21 cellular contexts compared by ENCODE assay signal in genomic region chr21:40556442-40556968, GRCh38.
"Had no signal": no experiment of that assay in that cellular context is flagged by ENCODE, and none has a peak within 500 bp of the region (broad histone marks: within the 10 kb centered on the region; RNA-seq: fewer than 3 reads in every experiment).

No MANE protein-coding gene starts in this region.

- H3K9me3 ChIP-seq: Peyer's patch had no signal

- H3K4me3 ChIP-seq: Peyer's patch had no signal

- H3K27ac ChIP-seq: Peyer's patch had no signal

- H3K4me1 ChIP-seq: Peyer's patch had no signal

- H3K36me3 ChIP-seq: Peyer's patch had no signal

- H3K27me3 ChIP-seq: Peyer's patch had no signal

- ATAC-seq: activated CD4-positive, CD25-positive, alpha-beta regulatory T cell treated with anti-CD3 and anti-CD28 coated beads, Interleukin-2, amount 50 U/mL, for 24 hours; activated CD8-positive, alpha-beta T cell treated with anti-CD3 and anti-CD28 coated beads, Interleukin-2, amount 10 ng/mL, durations not matched to agents 7 days and 5 days; activated T-helper 17 cell treated with anti-CD3 and anti-CD28 coated beads, Interleukin-2, amount 50 U/mL, for 72 hours; T-cell had no signal

- DNase-seq: activated CD4-positive, alpha-beta T cell treated with anti-CD3 and anti-CD28 coated beads for 4 hours; activated CD4-positive, alpha-beta T cell treated with anti-CD3 and anti-CD28 coated beads, Interleukin-2, amount 50 U/mL, for 4 hours; activated CD8-positive, alpha-beta T cell treated with anti-CD3 and anti-CD28 coated beads, Interleukin-2, amount 10 ng/mL, durations not matched to agents 7 days and 5 days; activated gamma-delta T cell; activated naive CD4-positive, alpha-beta T cell treated with anti-CD3 and anti-CD28 coated beads for 36 hours; activated T-cell treated with anti-CD3 and anti-CD28 coated beads, Interleukin-2, amount 50 U/mL, for 24 hours; amygdala; IMR-90; KBM-7; NCI-H1105; NCI-H1436; NCI-H1694 treated with DMSO at 0.1 percent for 48 hours; NCI-H2029 treated with DMSO at 0.1 percent for 48 hours; NCI-H510A treated with DMSO at 0.1 percent for 48 hours; Peyer's patch; SHP77 treated with DMSO at 0.1 percent for 48 hours; T-cell; T-helper 2 cell; T1000 had no signal
